In the genomic region with DNA sequence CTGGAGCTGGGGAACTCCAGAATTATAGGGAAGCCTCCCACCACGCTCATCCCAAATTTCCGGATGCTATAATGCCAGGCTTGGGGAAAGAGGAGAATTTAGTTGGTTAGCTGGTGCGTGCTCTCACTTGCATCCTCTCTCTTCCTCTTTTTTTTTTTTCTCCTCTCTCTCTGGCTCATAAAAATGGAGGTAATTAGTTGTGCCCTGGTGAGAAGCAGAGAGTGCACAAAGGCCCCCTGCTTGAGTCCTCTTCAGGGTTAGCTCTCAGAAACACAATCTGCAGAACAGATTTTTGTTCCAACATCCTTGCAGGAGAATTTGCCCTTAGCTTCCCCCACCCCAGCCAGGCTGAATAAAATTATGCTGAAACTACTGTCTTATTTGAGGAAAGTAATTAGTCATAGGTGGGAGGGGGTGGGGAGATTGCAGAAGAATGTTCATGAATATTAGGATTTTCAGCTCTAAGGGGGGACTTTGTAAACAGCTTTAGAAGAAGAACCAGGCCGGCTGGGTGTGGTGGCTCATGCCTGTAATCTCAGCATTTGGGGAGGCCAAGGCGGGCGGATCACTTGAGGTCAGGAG, we compare ENCODE assay signal across 1 cellular context.
TF ChIP-seq lines count a peak whose summit lies in the region.

No MANE protein-coding gene starts in this region.

TF ChIP-seq in endothelial cell of umbilical vein, 7 proteins besides CTCF, POLR2A, EP300 and RAD21:
- peak; percentile 10 for TF ChIP-seq FOS (IDR thresholded peaks at IDR 0.05; ENCODE audit: borderline replicate concordance, insufficient read depth, low read length)
- TF ChIP-seq MYC (IDR thresholded peaks at IDR 0.05; ENCODE audit: low read depth, low read length), result no peak
- no peak for TF ChIP-seq POLR2AphosphoS5 (IDR thresholded peaks at IDR 0.05; ENCODE audit: insufficient read depth, low read depth, low read length)
